Comparison of ENCODE assay signal across 1 cellular context in genomic region chrX:57102918-57103317, GRCh38. TPM values are rescaled to one million over a fixed set of nuclear protein-coding genes. Genes with fewer than 3 reads are reported as not detected.
"Had no signal": no experiment of that assay in that cellular context is flagged by ENCODE, and none has a peak within 500 bp of the region (broad histone marks: within the 10 kb centered on the region; RNA-seq: fewer than 3 reads in every experiment).

No MANE protein-coding gene starts in this region.

RNA-seq across cellular contexts. Expression of gene SPIN2A, which starts 34.3 kb away (rescaled TPM):
- polyA plus RNA-seq: naive thymus-derived CD8-positive, alpha-beta T cell had no signal
